Comparison of ENCODE assay signal across 8 cellular contexts in genomic region chr2:215435809-215436704, GRCh38. TPM values are rescaled to one million over a fixed set of nuclear protein-coding genes. Genes with fewer than 3 reads are reported as not detected.
DNase-seq lines count a peak whose midpoint lies in the region; ATAC-seq and TF ChIP-seq lines count a peak whose summit lies in the region.

Gene FN1, minus strand, starts transcription at chr2:215436068. Its CDS starts 266 bp downstream, at chr2:215435802.

- H3K27ac ChIP-seq in GM23338 (ENCODE audit: low read depth), result peak within 1 kb of the TSS; percentile 98
- H3K27ac ChIP-seq in MM.1S (ENCODE audit: low read length), result no peak within 1 kb of the TSS
- peak within 1 kb of the TSS; percentile 100 for H3K27ac ChIP-seq in smooth muscle cell (ENCODE audit: low read depth)

- H3K9me2 ChIP-seq in GM23338 (ENCODE audit: insufficient read depth) (no peaks in the 10 kb centered on the region), MM.1S (replicated peaks; ENCODE audit: insufficient read depth, low read length) (no peaks in the 10 kb centered on the region)

- peak within 1 kb of the TSS; percentile 97 for H3K27ac Mint-ChIP-seq in GM23338
- no peak within 1 kb of the TSS for H3K27ac Mint-ChIP-seq in activated B cell treated with CpG ODN at 0.5 μM for 24 hours
- H3K27ac Mint-ChIP-seq in immature natural killer cell, result peak within 1 kb of the TSS in 2 of 6 donors; percentile 12 to 14

- H3K79me2 ChIP-seq in GM23338 (replicated peaks; ENCODE audit: insufficient read depth) (peaks cover 7% of the 10 kb centered on the region; the same call in 1 of the 2 replicates), MM.1S (ENCODE audit: low read length) (no peaks in the 10 kb centered on the region), smooth muscle cell (ENCODE audit: low read depth) (peaks cover 77% of the 10 kb centered on the region)

- H3K4me3 ChIP-seq in GM23338, result peak within 1 kb of the TSS; percentile 87
- H3K4me3 ChIP-seq in MM.1S (ENCODE audit: low read length), result peak within 1 kb of the TSS; percentile 56
- H3K4me3 ChIP-seq in smooth muscle cell, result peak within 1 kb of the TSS; percentile 74

- DNase-seq in ELF-1 (ENCODE audit: low read depth, low spot score) (peak; percentile 92), GM23338 (ENCODE audit: low spot score) (peak; percentile 97), MM.1S (peak; percentile 84), activated B cell treated with CpG ODN at 0.5 μM for 24 hours (peak; percentile 32), immature natural killer cell (peak; percentile 56 to 60 (median 56)), smooth muscle cell (lab: John Stamatoyannopoulos, UW; ENCODE audit: unreplicated experiment) (peak; percentile 88), cortex of kidney (lab: John Stamatoyannopoulos, UW) (no peak)
- DNase-seq in central memory CD4-positive, alpha-beta T cell, result peak; percentile 32

- H3K36me3 Mint-ChIP-seq in GM23338 (ENCODE audit: low read depth) (peaks cover 14% of the 10 kb centered on the region), activated B cell treated with CpG ODN at 0.5 μM for 24 hours (ENCODE audit: low read depth) (no peaks in the 10 kb centered on the region), immature natural killer cell (no peaks in the 10 kb centered on the region)

- no peak for TF ChIP-seq CTCF in GM23338 (conservative IDR thresholded peaks at IDR 0.05; ENCODE audit: low read depth in 2 of 2)
- no peak for TF ChIP-seq CTCF in MM.1S (IDR thresholded peaks at IDR 0.05; ENCODE audit: low read length)
- no peak for TF ChIP-seq CTCF in activated B cell treated with CpG ODN at 0.5 μM for 24 hours (IDR thresholded peaks at IDR 0.05)
- TF ChIP-seq CTCF in smooth muscle cell (IDR thresholded peaks at IDR 0.05; ENCODE audit: borderline replicate concordance, insufficient read depth, poor library complexity, severe bottlenecking), result no peak

- intact Hi-C loops in activated B cell treated with CpG ODN at 0.5 μM for 24 hours (cut with micrococcal nuclease), result loop anchor here (5.0 kb wide), 1 partner anchor 124 kb away; the partner anchor contains the start of gene ATIC

- H3K4me3 Mint-ChIP-seq in GM23338, result peak within 1 kb of the TSS; percentile 92
- H3K4me3 Mint-ChIP-seq in activated B cell treated with CpG ODN at 0.5 μM for 24 hours, result peak within 1 kb of the TSS; percentile 81
- peak within 1 kb of the TSS; percentile 73 to 88 (median 83) for H3K4me3 Mint-ChIP-seq in immature natural killer cell

- H2AFZ ChIP-seq in GM23338 (peak within 1 kb of the TSS; percentile 77), MM.1S (ENCODE audit: low read length) (peak within 1 kb of the TSS; percentile 62), smooth muscle cell (ENCODE audit: low read depth) (peak within 1 kb of the TSS; percentile 34)

- H3K36me3 ChIP-seq in GM23338 (ENCODE audit: insufficient read depth) (peaks cover 16% of the 10 kb centered on the region; the same call in 1 of the 2 replicates), MM.1S (replicated peaks; ENCODE audit: insufficient read depth, low read length) (no peaks in the 10 kb centered on the region), smooth muscle cell (ENCODE audit: low read depth) (peaks cover 3% of the 10 kb centered on the region)

- H4K20me1 ChIP-seq in GM23338 (replicated peaks; ENCODE audit: insufficient read depth), result no peaks in the 10 kb centered on the region
- H4K20me1 ChIP-seq in MM.1S (ENCODE audit: insufficient read depth, low read length), result no peaks in the 10 kb centered on the region
- peaks cover 47% of the 10 kb centered on the region for H4K20me1 ChIP-seq in smooth muscle cell (ENCODE audit: low read depth)

- POLR2A ChIA-PET in activated B cell treated with CpG ODN at 0.5 μM for 24 hours (lab: Charles Lee), result no interaction called here

- ATAC-seq in GM23338, result peak; percentile 92
- peak; percentile 84 for ATAC-seq in activated B cell treated with CpG ODN at 0.5 μM for 24 hours (ENCODE audit: low read depth)

- H3K9me3 Mint-ChIP-seq in GM23338 (no peaks in the 10 kb centered on the region), activated B cell treated with CpG ODN at 0.5 μM for 24 hours (no peaks in the 10 kb centered on the region), immature natural killer cell (peaks cover 0 to under 1% (median 0%) of the 10 kb centered on the region in 6 donors)

- H3K9ac ChIP-seq in MM.1S (ENCODE audit: low read length) (peak within 1 kb of the TSS; percentile 22; the same call in 1 of the 2 replicates), smooth muscle cell (ENCODE audit: low read depth) (peak within 1 kb of the TSS; percentile 97)

- H3K4me1 Mint-ChIP-seq in GM23338, result peaks cover 29% of the 10 kb centered on the region
- H3K4me1 Mint-ChIP-seq in activated B cell treated with CpG ODN at 0.5 μM for 24 hours, result peaks cover 17% of the 10 kb centered on the region
- H3K4me1 Mint-ChIP-seq in immature natural killer cell, result peaks cover 17 to 23% of the 10 kb centered on the region in 2 donors

- H3K4me1 ChIP-seq in GM23338 (ENCODE audit: insufficient read depth) (peaks cover 18% of the 10 kb centered on the region), MM.1S (ENCODE audit: low read length) (peaks cover 16% of the 10 kb centered on the region), smooth muscle cell (ENCODE audit: low read depth) (peaks cover 27% of the 10 kb centered on the region)

- H3K27me3 Mint-ChIP-seq in GM23338 (ENCODE audit: insufficient read depth, low read depth, poor library complexity) (peaks cover 8% of the 10 kb centered on the region), activated B cell treated with CpG ODN at 0.5 μM for 24 hours (peaks cover 54% of the 10 kb centered on the region), immature natural killer cell (ENCODE audit: low read depth in 3 of 3) (peaks cover 13 to 51% (median 30%) of the 10 kb centered on the region in 3 donors)

- no peaks in the 10 kb centered on the region for H3K9me3 ChIP-seq in MM.1S (replicated peaks; ENCODE audit: insufficient read depth, low read length)
- no peaks in the 10 kb centered on the region for H3K9me3 ChIP-seq in smooth muscle cell (replicated peaks; ENCODE audit: low read depth)

- H3K27me3 ChIP-seq in GM23338 (ENCODE audit: insufficient read depth) (no peaks in the 10 kb centered on the region), MM.1S (replicated peaks; ENCODE audit: insufficient read depth, low read length) (peaks cover 25% of the 10 kb centered on the region), smooth muscle cell (ENCODE audit: low read depth) (no peaks in the 10 kb centered on the region)

- peak within 1 kb of the TSS; percentile 93 for H3K4me2 ChIP-seq in GM23338
- peak within 1 kb of the TSS; percentile 61 for H3K4me2 ChIP-seq in MM.1S (ENCODE audit: low read depth, low read length)
- peak within 1 kb of the TSS; percentile 97 for H3K4me2 ChIP-seq in smooth muscle cell

- WGBS in smooth muscle cell (ENCODE audit: low lambda C conversion rate), result under 1% methylated on average over 40 of the region's 59 CpGs

- CTCF ChIA-PET in activated B cell treated with CpG ODN at 0.5 μM for 24 hours (lab: Charles Lee), result no interaction called here

- H3F3A ChIP-seq in GM23338 (replicated peaks; ENCODE audit: low read depth), result no peaks in the 10 kb centered on the region
- H3F3A ChIP-seq in MM.1S (ENCODE audit: insufficient read depth, low read length), result 0 out of 2 replicates have a peak, but pooled peaks cover 7% of the 10 kb centered on the region
- peaks cover 63% of the 10 kb centered on the region for H3F3A ChIP-seq in smooth muscle cell (ENCODE audit: low read depth)

TF ChIP-seq in GM23338, 12 proteins besides CTCF, POLR2A, EP300 and RAD21:
- peak; percentile 94 for TF ChIP-seq CREB1 (CRISPR knock-in tag; IDR thresholded peaks at IDR 0.05; ENCODE audit: low read depth)
- peak; percentile 78 for TF ChIP-seq POLR2AphosphoS5 (IDR thresholded peaks at IDR 0.05; ENCODE audit: low read depth)
- TF ChIP-seq NANOG (IDR thresholded peaks at IDR 0.05; ENCODE audit: borderline replicate concordance), result 0 out of 2 replicates have a peak, but pooled peaks have one; percentile 5
- TF ChIP-seq, protein P1, sequence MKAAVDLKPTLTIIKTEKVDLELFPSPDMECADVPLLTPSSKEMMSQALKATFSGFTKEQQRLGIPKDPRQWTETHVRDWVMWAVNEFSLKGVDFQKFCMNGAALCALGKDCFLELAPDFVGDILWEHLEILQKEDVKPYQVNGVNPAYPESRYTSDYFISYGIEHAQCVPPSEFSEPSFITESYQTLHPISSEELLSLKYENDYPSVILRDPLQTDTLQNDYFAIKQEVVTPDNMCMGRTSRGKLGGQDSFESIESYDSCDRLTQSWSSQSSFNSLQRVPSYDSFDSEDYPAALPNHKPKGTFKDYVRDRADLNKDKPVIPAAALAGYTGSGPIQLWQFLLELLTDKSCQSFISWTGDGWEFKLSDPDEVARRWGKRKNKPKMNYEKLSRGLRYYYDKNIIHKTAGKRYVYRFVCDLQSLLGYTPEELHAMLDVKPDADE (IDR thresholded peaks at IDR 0.05), result no peak

RNA-seq across cellular contexts. Expression of gene FN1, which starts in this region (rescaled TPM):
- 217 and 255 TPM in 2 replicates for total RNA-seq in GM23338 (2014; rRNA removed; shearing (Covaris generic))
- polyA plus RNA-seq in GM23338 (2016; fragmentation: Nextera tagmentation; extraction: Ambion mirVana) (76.7 and 79.6 TPM in 2 replicates), immature natural killer cell (under 1 TPM in 1 of 3 donors, not detected in 2; 0.69 TPM), smooth muscle cell (8,934 and 10,917 TPM in 2 replicates)
- total RNA-seq in activated B cell treated with CpG ODN at 0.5 μM for 24 hours (0.15 TPM in 1 of 2 replicates, not detected in the other), smooth muscle cell (21,173 and 21,295 TPM in 2 replicates)

Comparison
In these comparisons a context has a peak if more than half of its experiments do, and no peak if none do; other contexts are left out.
1. RNA of gene FN1 (total RNA-seq): 21,173 to 21,295 TPM in smooth muscle cell and 217 to 255 TPM in GM23338; 0.15 TPM in activated B cell treated with CpG ODN at 0.5 μM for 24 hours; every median in the first group is over 100 times any median in the second.
2. RNA of gene FN1 (total RNA-seq): 21,173 to 21,295 TPM in smooth muscle cell; 217 to 255 TPM in GM23338; every median in the first group is over 10 times any median in the second.
3. RNA of gene FN1 (polyA plus RNA-seq): 8,934 to 10,917 TPM in smooth muscle cell; 76.7 to 79.6 TPM in GM23338 and 0.69 TPM in immature natural killer cell; every median in the first group is over 100 times any median in the second.
4. Peak in DNase-seq and ATAC-seq in activated B cell treated with CpG ODN at 0.5 μM for 24 hours; RNA of the gene not detected or under 1 TPM.
5. Peak in DNase-seq in immature natural killer cell; RNA of the gene not detected or under 1 TPM.
6. Peak in every context shown above with its lines, with median percentiles within 50 percentile points of each other: H2AFZ ChIP-seq, H3K4me2 ChIP-seq, H3K4me3 ChIP-seq and H3K4me3 Mint-ChIP-seq.